ENCODE assay signal across 15 cellular contexts in the genomic region with DNA sequence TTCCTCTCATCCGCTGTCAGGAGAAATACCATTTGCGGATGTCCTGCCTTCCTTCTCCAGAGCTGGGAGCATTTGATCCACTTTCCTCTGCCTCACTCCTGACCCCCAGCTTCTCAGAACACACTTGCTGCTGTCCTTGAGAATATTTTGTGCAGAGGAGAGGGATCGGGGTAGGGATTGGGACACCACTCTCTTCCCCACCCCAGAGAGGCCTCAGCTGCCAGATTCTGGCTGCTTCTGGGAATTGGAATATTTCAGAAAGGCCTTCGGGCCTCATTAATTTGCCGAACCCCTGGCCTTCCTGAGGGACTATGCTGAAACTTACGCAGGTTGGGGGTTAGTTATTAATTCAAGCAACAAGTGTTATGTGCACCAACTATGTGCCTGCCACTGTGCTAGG.
DNase-seq lines count a peak whose midpoint lies in the region; ATAC-seq and TF ChIP-seq lines count a peak whose summit lies in the region.
"Had no signal": no experiment of that assay in that cellular context is flagged by ENCODE, and none has a peak within 500 bp of the region (broad histone marks: within the 10 kb centered on the region; RNA-seq: fewer than 3 reads in every experiment).

No MANE protein-coding gene starts in this region.

- H3K9ac ChIP-seq in Karpas-422 (ENCODE audit: low read length) (peak overlapping the region; percentile 60), mesenchymal stem cell (ENCODE audit: low read length) (peak overlapping the region; percentile 21)

- H2BK12ac ChIP-seq in mesenchymal stem cell (ENCODE audit: low read length in 2 of 2), result no peak overlapping the region

- TF ChIP-seq EP300 in upper lobe of left lung (IDR thresholded peaks at IDR 0.05), result no peak

- no peak overlapping the region for H2BK120ac ChIP-seq in mesenchymal stem cell (ENCODE audit: low read depth, low read length)

- no peak overlapping the region for H3K4ac ChIP-seq in mesenchymal stem cell (ENCODE audit: low read depth in 1 of 2, low read length in 2 of 2)

- no peaks in the 10 kb centered on the region for H3K79me1 ChIP-seq in mesenchymal stem cell (replicated peaks; ENCODE audit: low read length, poor library complexity, severe bottlenecking)

- H3K18ac ChIP-seq in mesenchymal stem cell (ENCODE audit: low read depth in 1 of 2, low read length in 2 of 2), result no peak overlapping the region

- no peak for TF ChIP-seq CTCF in brain (conservative IDR thresholded peaks at IDR 0.05)
- no peak for TF ChIP-seq CTCF in upper lobe of left lung (IDR thresholded peaks at IDR 0.05)

- H3K27me3 Mint-ChIP-seq in brain, result no peaks in the 10 kb centered on the region
- H3K27me3 Mint-ChIP-seq: stimulated activated naive CD8-positive, alpha-beta T cell treated with anti-CD3 and anti-CD28 coated beads, Interleukin-15, Interleukin-2, amounts not matched to agents 100 ng/mL and 50 ng/mL, for 24 hours had no signal

- WGBS in mesenchymal stem cell, result 53% methylated on average over 6 of the region's 6 CpGs
- 71 to 82% methylated on average over 6 of the region's 6 CpGs for WGBS in upper lobe of left lung, 2 donors

- no peaks in the 10 kb centered on the region for H3K9me2 ChIP-seq in Karpas-422 (replicated peaks; ENCODE audit: insufficient read depth, low read length)

- H2AFZ ChIP-seq in Karpas-422 (ENCODE audit: low read length) (no peak overlapping the region), mesenchymal stem cell (ENCODE audit: low read depth, low read length) (no peak overlapping the region)

- H3K36me3 ChIP-seq in Karpas-422 (ENCODE audit: insufficient read depth, low read length) (no peaks in the 10 kb centered on the region), mesenchymal stem cell (ENCODE audit: control insufficient read depth in 1 of 2, insufficient read depth in 2 of 2, low read depth in 1 of 2, low read length in 2 of 2) (no peaks in the 10 kb centered on the region), upper lobe of left lung (no peaks in the 10 kb centered on the region)
- H3K36me3 ChIP-seq: spleen had no signal

- H2BK15ac ChIP-seq in mesenchymal stem cell (ENCODE audit: low read depth, poor library complexity, severe bottlenecking), result no peak overlapping the region

- no peak overlapping the region for H2BK5ac ChIP-seq in mesenchymal stem cell (ENCODE audit: low read depth, low read length, poor library complexity, severe bottlenecking)

- no peak for ATAC-seq in upper lobe of left lung (ENCODE audit: low FRiP score in 2 of 2)
- ATAC-seq in GM18498 (IDR thresholded peaks at IDR 0.05; ENCODE audit: unreplicated experiment), result no peak

- H3K4me1 Mint-ChIP-seq in brain, result peaks cover 72% of the 10 kb centered on the region
- H3K4me1 Mint-ChIP-seq: immature natural killer cell had no signal

- no peak overlapping the region for H3K23ac ChIP-seq in mesenchymal stem cell (ENCODE audit: low read length in 2 of 2)

- DNase-seq in Karpas-422 (no peak), mesenchymal stem cell (no peak), upper lobe of left lung (no peak), SK-N-DZ (ENCODE audit: low spot score) (no peak), globus pallidus (ENCODE audit: low spot score) (no peak)
- DNase-seq in activated CD8-positive, alpha-beta memory T cell treated with anti-CD3 and anti-CD28 coated beads for 24 hours, result no peak
- DNase-seq: effector CD8-positive, alpha-beta T cell; immature natural killer cell; mucosa of descending colon; NCI-H146; spleen had no signal

- H3K9me3 Mint-ChIP-seq in brain, result peaks cover 0 to 3% (median 0%) of the 10 kb centered on the region in 5 experiments
- H3K9me3 Mint-ChIP-seq: immature natural killer cell; stimulated activated naive CD8-positive, alpha-beta T cell treated with anti-CD3 and anti-CD28 coated beads, Interleukin-15, Interleukin-2, amounts not matched to agents 100 ng/mL and 50 ng/mL, for 24 hours had no signal

- peaks cover 67% of the 10 kb centered on the region for H3K4me1 ChIP-seq in Karpas-422 (ENCODE audit: low read length)
- peaks cover 17% of the 10 kb centered on the region for H3K4me1 ChIP-seq in mesenchymal stem cell (ENCODE audit: control insufficient read depth, insufficient read depth, low read depth, low read length)
- peaks cover 5 to 36% (median 9%) of the 10 kb centered on the region in 4 donors for H3K4me1 ChIP-seq in upper lobe of left lung

- H3K79me2 ChIP-seq in Karpas-422 (ENCODE audit: low read length), result no peaks in the 10 kb centered on the region

- no peak for TF ChIP-seq POLR2A in upper lobe of left lung (IDR thresholded peaks at IDR 0.05)

- peak overlapping the region; percentile 35 for H3K4me2 ChIP-seq in Karpas-422 (ENCODE audit: low read depth, low read length, poor library complexity, severe bottlenecking)
- peak overlapping the region; percentile 37 for H3K4me2 ChIP-seq in mesenchymal stem cell (ENCODE audit: low read length, poor library complexity, severe bottlenecking)

- no peaks in the 10 kb centered on the region for H3K27me3 ChIP-seq in Karpas-422 (ENCODE audit: low read length)
- peaks cover 13 to 25% of the 10 kb centered on the region in 2 experiments for H3K27me3 ChIP-seq in mesenchymal stem cell (ENCODE audit: control insufficient read depth in 1 of 2, insufficient read depth in 1 of 2, low read length in 2 of 2)
- H3K27me3 ChIP-seq in upper lobe of left lung, result no peaks in the 10 kb centered on the region

- no peak overlapping the region for H2AK5ac ChIP-seq in mesenchymal stem cell (ENCODE audit: low read length, severe bottlenecking)

- no peak overlapping the region for H3K4me3 ChIP-seq in Karpas-422 (ENCODE audit: low read length)
- H3K4me3 ChIP-seq in mesenchymal stem cell (ENCODE audit: insufficient read depth in 1 of 2, low read depth in 1 of 2, low read length in 2 of 2), result no peak overlapping the region
- no peak overlapping the region for H3K4me3 ChIP-seq in upper lobe of left lung
- H3K4me3 ChIP-seq: mucosa of descending colon, spleen had no signal

- peak overlapping the region; percentile 91; the same call in 1 of the 2 replicates for H3K27ac ChIP-seq in Karpas-422 (ENCODE audit: low read length)
- H3K27ac ChIP-seq in mesenchymal stem cell (ENCODE audit: low read length, poor library complexity, severe bottlenecking), result no peak overlapping the region
- H3K27ac ChIP-seq in upper lobe of left lung, result peak overlapping the region; percentile 50 to 62 (median 56)
- H3K27ac ChIP-seq: VCaP had no signal

- H3K27ac Mint-ChIP-seq in brain, result peak overlapping the region; percentile 41 to 94 (median 59)
- H3K27ac Mint-ChIP-seq: immature natural killer cell; stimulated activated naive CD8-positive, alpha-beta T cell treated with anti-CD3 and anti-CD28 coated beads, Interleukin-15, Interleukin-2, amounts not matched to agents 100 ng/mL and 50 ng/mL, for 24 hours had no signal

- no peaks in the 10 kb centered on the region for H3K36me3 Mint-ChIP-seq in brain
- H3K36me3 Mint-ChIP-seq: immature natural killer cell had no signal

- H3K9me3 ChIP-seq in Karpas-422 (ENCODE audit: low read length), result no peaks in the 10 kb centered on the region
- H3K9me3 ChIP-seq in mesenchymal stem cell (ENCODE audit: control insufficient read depth, low read length), result no peaks in the 10 kb centered on the region
- no peaks in the 10 kb centered on the region for H3K9me3 ChIP-seq in upper lobe of left lung
- H3K9me3 ChIP-seq: mucosa of descending colon, spleen had no signal

- no peaks in the 10 kb centered on the region for H4K20me1 ChIP-seq in Karpas-422 (ENCODE audit: insufficient read depth, low read depth, low read length)

- H4K91ac ChIP-seq in mesenchymal stem cell (ENCODE audit: low read length), result no peak overlapping the region

- H3K4me3 Mint-ChIP-seq in brain, result peak overlapping the region in 1 of 5 experiments; percentile 44
- H3K4me3 Mint-ChIP-seq: immature natural killer cell; stimulated activated naive CD8-positive, alpha-beta T cell treated with anti-CD3 and anti-CD28 coated beads, Interleukin-15, Interleukin-2, amounts not matched to agents 100 ng/mL and 50 ng/mL, for 24 hours had no signal

- H3K14ac ChIP-seq in mesenchymal stem cell (ENCODE audit: low read length in 2 of 2), result no peak overlapping the region

- H4K8ac ChIP-seq in mesenchymal stem cell (ENCODE audit: low read length), result no peak overlapping the region
